ENCODE assay signal across 1 cellular context in the genomic region with DNA sequence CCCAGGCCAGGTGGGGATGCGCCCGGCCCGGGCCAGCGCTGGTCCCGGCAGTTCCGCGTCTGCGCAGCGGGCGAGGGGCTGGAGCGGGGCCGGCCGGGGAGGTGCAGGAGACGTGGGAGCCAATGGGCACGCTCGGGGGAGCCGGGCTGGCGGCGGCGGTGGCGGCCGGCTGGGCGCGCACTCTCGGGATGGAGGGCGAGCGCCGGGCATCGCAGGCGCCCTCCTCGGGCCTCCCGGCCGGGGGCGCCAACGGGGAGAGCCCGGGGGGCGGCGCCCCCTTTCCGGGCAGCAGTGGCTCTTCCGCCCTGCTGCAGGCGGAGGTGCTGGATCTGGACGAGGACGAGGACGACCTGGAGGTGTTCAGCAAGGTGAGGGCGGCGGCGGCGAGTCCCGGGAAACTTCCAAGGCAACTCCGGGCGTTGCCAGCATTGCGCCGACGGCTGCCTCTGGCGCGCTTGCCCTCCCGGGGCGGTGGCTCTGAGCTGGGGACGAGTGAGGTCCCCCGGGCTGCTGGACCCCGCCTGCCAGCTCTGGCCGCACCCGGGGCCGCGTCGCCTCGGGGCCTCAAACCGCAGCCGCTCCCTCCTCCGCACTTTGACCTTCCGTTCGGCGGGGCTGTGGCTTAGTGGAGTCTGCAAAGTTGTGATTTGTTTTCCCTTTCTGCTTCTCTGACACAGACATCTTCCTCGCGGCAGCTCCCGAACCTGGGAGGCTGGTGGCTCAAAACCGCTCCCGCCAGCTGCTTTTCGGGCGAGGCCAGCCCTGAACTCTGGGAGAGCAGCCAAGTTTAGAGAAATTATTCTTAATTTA.
TF ChIP-seq lines count a peak whose summit lies in the region.

A gene with protein sequence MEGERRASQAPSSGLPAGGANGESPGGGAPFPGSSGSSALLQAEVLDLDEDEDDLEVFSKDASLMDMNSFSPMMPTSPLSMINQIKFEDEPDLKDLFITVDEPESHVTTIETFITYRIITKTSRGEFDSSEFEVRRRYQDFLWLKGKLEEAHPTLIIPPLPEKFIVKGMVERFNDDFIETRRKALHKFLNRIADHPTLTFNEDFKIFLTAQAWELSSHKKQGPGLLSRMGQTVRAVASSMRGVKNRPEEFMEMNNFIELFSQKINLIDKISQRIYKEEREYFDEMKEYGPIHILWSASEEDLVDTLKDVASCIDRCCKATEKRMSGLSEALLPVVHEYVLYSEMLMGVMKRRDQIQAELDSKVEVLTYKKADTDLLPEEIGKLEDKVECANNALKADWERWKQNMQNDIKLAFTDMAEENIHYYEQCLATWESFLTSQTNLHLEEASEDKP (plus strand): TSS at position 178 of the 810 bp plus-strand sequence. CDS start 11 bp downstream, at position 189.

TF ChIP-seq in K562, 482 proteins besides CTCF, POLR2A, EP300 and RAD21 (continued from another document):
- TF ChIP-seq, protein P1, sequence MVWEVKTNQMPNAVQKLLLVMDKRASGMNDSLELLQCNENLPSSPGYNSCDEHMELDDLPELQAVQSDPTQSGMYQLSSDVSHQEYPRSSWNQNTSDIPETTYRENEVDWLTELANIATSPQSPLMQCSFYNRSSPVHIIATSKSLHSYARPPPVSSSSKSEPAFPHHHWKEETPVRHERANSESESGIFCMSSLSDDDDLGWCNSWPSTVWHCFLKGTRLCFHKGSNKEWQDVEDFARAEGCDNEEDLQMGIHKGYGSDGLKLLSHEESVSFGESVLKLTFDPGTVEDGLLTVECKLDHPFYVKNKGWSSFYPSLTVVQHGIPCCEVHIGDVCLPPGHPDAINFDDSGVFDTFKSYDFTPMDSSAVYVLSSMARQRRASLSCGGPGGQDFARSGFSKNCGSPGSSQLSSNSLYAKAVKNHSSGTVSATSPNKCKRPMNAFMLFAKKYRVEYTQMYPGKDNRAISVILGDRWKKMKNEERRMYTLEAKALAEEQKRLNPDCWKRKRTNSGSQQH (CRISPR knock-in tag; IDR thresholded peaks at IDR 0.05) = no peak
- no peak for TF ChIP-seq EGR1 (conservative IDR thresholded peaks at IDR 0.05)
- no peak for TF ChIP-seq YBX1 (IDR thresholded peaks at IDR 0.05)
- TF ChIP-seq, protein P2, sequence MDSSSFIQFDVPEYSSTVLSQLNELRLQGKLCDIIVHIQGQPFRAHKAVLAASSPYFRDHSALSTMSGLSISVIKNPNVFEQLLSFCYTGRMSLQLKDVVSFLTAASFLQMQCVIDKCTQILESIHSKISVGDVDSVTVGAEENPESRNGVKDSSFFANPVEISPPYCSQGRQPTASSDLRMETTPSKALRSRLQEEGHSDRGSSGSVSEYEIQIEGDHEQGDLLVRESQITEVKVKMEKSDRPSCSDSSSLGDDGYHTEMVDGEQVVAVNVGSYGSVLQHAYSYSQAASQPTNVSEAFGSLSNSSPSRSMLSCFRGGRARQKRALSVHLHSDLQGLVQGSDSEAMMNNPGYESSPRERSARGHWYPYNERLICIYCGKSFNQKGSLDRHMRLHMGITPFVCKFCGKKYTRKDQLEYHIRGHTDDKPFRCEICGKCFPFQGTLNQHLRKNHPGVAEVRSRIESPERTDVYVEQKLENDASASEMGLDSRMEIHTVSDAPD (CRISPR knock-in tag; IDR thresholded peaks at IDR 0.05) = no peak
- no peak for TF ChIP-seq ZZZ3 (IDR thresholded peaks at IDR 0.05)
- no peak for TF ChIP-seq PYGO2 (tag; IDR thresholded peaks at IDR 0.05)
